Comparison of ENCODE assay signal across 8 cellular contexts in genomic region chr1:65195495-65196417, GRCh38. TPM values are rescaled to one million over a fixed set of nuclear protein-coding genes. Genes with fewer than 3 reads are reported as not detected.
DNase-seq lines count a peak whose midpoint lies in the region; ATAC-seq and TF ChIP-seq lines count a peak whose summit lies in the region.

No MANE protein-coding gene starts in this region.

- peak overlapping the region; percentile 52 to 57 for H3K27ac ChIP-seq in uterus
- no peak overlapping the region for H3K27ac ChIP-seq in hepatocyte

- DNase-seq in activated naive CD8-positive, alpha-beta T cell treated with anti-CD3 and anti-CD28 coated beads, Interleukin-2, amount 10 ng/mL, durations not matched to agents 7 days and 5 days = no peak
- no peak for DNase-seq in activated naive CD8-positive, alpha-beta T cell treated with anti-CD3 and anti-CD28 coated beads for 36 hours
- DNase-seq in amniotic epithelial cell (ENCODE audit: low read depth) (peak; percentile 21), left ventricle myocardium superior (no peak), uterus (no peak), NCI-H2081 (lab: John Stamatoyannopoulos, UW) (no peak), hepatocyte (ENCODE audit: low spot score) (no peak)

- H3K27me3 Mint-ChIP-seq in activated naive CD8-positive, alpha-beta T cell treated with anti-CD3 and anti-CD28 coated beads, Interleukin-2, amount 10 ng/mL, durations not matched to agents 7 days and 5 days = no peaks in the 10 kb centered on the region
- peaks cover 7% of the 10 kb centered on the region for H3K27me3 Mint-ChIP-seq in activated naive CD8-positive, alpha-beta T cell treated with anti-CD3 and anti-CD28 coated beads for 36 hours

- no peak overlapping the region for H2AFZ ChIP-seq in hepatocyte

- WGBS in hepatocyte (ENCODE audit: low lambda C conversion rate, missing lambda C conversion rate) = 84% methylated on average over 9 of the region's 9 CpGs

- H3K9me2 ChIP-seq in hepatocyte (replicated peaks; ENCODE audit: insufficient read depth) = no peaks in the 10 kb centered on the region

- no peak for TF ChIP-seq POLR2A in uterus (IDR thresholded peaks at IDR 0.05)

- H3K27me3 ChIP-seq in uterus (no peaks in the 10 kb centered on the region), hepatocyte (no peaks in the 10 kb centered on the region)

- peaks cover 7% of the 10 kb centered on the region for H3K79me2 ChIP-seq in hepatocyte

- H3K4me1 ChIP-seq in uterus (no peaks in the 10 kb centered on the region), hepatocyte (ENCODE audit: insufficient read depth) (no peaks in the 10 kb centered on the region)

- no peaks in the 10 kb centered on the region for H3K9me3 ChIP-seq in uterus
- no peaks in the 10 kb centered on the region for H3K9me3 ChIP-seq in hepatocyte (ENCODE audit: low read depth)

- H3K4me2 ChIP-seq in hepatocyte = no peak overlapping the region

- H3K4me3 Mint-ChIP-seq in activated naive CD8-positive, alpha-beta T cell treated with anti-CD3 and anti-CD28 coated beads, Interleukin-2, amount 10 ng/mL, durations not matched to agents 7 days and 5 days = no peak overlapping the region
- no peak overlapping the region for H3K4me3 Mint-ChIP-seq in activated naive CD8-positive, alpha-beta T cell treated with anti-CD3 and anti-CD28 coated beads for 36 hours

- intact Hi-C loops in left ventricle myocardium superior (cut with micrococcal nuclease) (no loop called here), uterus (cut with DNase I; ENCODE audit: low total_unique reads) (no loop called here)

- POLR2A ChIA-PET in activated naive CD8-positive, alpha-beta T cell treated with anti-CD3 and anti-CD28 coated beads, Interleukin-2, amount 10 ng/mL, durations not matched to agents 7 days and 5 days (lab: Charles Lee) = no interaction called here

- no peak overlapping the region for H3K4me3 ChIP-seq in uterus
- H3K4me3 ChIP-seq in hepatocyte = no peak overlapping the region

- peak overlapping the region; percentile 57 for H3K27ac Mint-ChIP-seq in activated naive CD8-positive, alpha-beta T cell treated with anti-CD3 and anti-CD28 coated beads, Interleukin-2, amount 10 ng/mL, durations not matched to agents 7 days and 5 days
- no peak overlapping the region for H3K27ac Mint-ChIP-seq in activated naive CD8-positive, alpha-beta T cell treated with anti-CD3 and anti-CD28 coated beads for 36 hours

- no peak for TF ChIP-seq CTCF in uterus (IDR thresholded peaks at IDR 0.05)
- no peak for TF ChIP-seq CTCF in hepatocyte (IDR thresholded peaks at IDR 0.05; ENCODE audit: poor library complexity)

- H3K9me3 Mint-ChIP-seq in activated naive CD8-positive, alpha-beta T cell treated with anti-CD3 and anti-CD28 coated beads, Interleukin-2, amount 10 ng/mL, durations not matched to agents 7 days and 5 days = no peaks in the 10 kb centered on the region
- no peaks in the 10 kb centered on the region for H3K9me3 Mint-ChIP-seq in activated naive CD8-positive, alpha-beta T cell treated with anti-CD3 and anti-CD28 coated beads for 36 hours

- ATAC-seq in activated naive CD8-positive, alpha-beta T cell treated with anti-CD3 and anti-CD28 coated beads, Interleukin-2, amount 10 ng/mL, durations not matched to agents 7 days and 5 days (ENCODE audit: low read depth) = no peak
- ATAC-seq in left ventricle myocardium superior (peak; percentile 79), GM19467 (IDR thresholded peaks at IDR 0.05; ENCODE audit: unreplicated experiment) (no peak)

- peaks cover 13% of the 10 kb centered on the region for H3K4me1 Mint-ChIP-seq in activated naive CD8-positive, alpha-beta T cell treated with anti-CD3 and anti-CD28 coated beads, Interleukin-2, amount 10 ng/mL, durations not matched to agents 7 days and 5 days
- peaks cover 7% of the 10 kb centered on the region for H3K4me1 Mint-ChIP-seq in activated naive CD8-positive, alpha-beta T cell treated with anti-CD3 and anti-CD28 coated beads for 36 hours

- peaks cover 54% of the 10 kb centered on the region for H3K36me3 Mint-ChIP-seq in activated naive CD8-positive, alpha-beta T cell treated with anti-CD3 and anti-CD28 coated beads, Interleukin-2, amount 10 ng/mL, durations not matched to agents 7 days and 5 days
- H3K36me3 Mint-ChIP-seq in activated naive CD8-positive, alpha-beta T cell treated with anti-CD3 and anti-CD28 coated beads for 36 hours = peaks cover 37% of the 10 kb centered on the region

- H3K36me3 ChIP-seq in uterus (no peaks in the 10 kb centered on the region), hepatocyte (replicated peaks; ENCODE audit: insufficient read depth, low read depth) (no peaks in the 10 kb centered on the region)

- H4K20me1 ChIP-seq in hepatocyte (ENCODE audit: insufficient read depth, poor library complexity, severe bottlenecking) = no peaks in the 10 kb centered on the region

RNA-seq across cellular contexts. Expression of gene AK4, which starts 47.8 kb away (rescaled TPM):
- total RNA-seq in activated naive CD8-positive, alpha-beta T cell treated with anti-CD3 and anti-CD28 coated beads, Interleukin-2, amount 10 ng/mL, durations not matched to agents 7 days and 5 days = 10 to 100 TPM; 79.5 to 81.3 TPM
- total RNA-seq in activated naive CD8-positive, alpha-beta T cell treated with anti-CD3 and anti-CD28 coated beads for 36 hours = 100 to 1,000 TPM; 129 TPM
- total RNA-seq in left ventricle myocardium superior (163 TPM), uterus (10 to 100 TPM in 3 of 4 donors, 1 to 10 TPM in 1; 9.5 to 31.5 (median 18.5) TPM), hepatocyte (76.1 and 82.7 TPM in 2 replicates)
- polyA plus RNA-seq in hepatocyte = 50.5 and 61.5 TPM in 2 replicates
